ENCODE assay signal across 13 cellular contexts in genomic region chr10:123021517-123021916, GRCh38. TPM values are rescaled to one million over a fixed set of nuclear protein-coding genes. Genes with fewer than 3 reads are reported as not detected.
DNase-seq lines count a peak whose midpoint lies in the region; ATAC-seq and TF ChIP-seq lines count a peak whose summit lies in the region.
"Had no signal": no experiment of that assay in that cellular context is flagged by ENCODE, and none has a peak within 500 bp of the region (broad histone marks: within the 10 kb centered on the region; RNA-seq: fewer than 3 reads in every experiment).

No MANE protein-coding gene starts in this region.

- WGBS in H9 (ENCODE audit: extremely low coverage, insufficient read length, low lambda C conversion rate): 100% methylated on average over 1 of the region's 3 CpGs

- H2BK15ac ChIP-seq in H9 (ENCODE audit: low read depth, low read length): no peak overlapping the region

- no peaks in the 10 kb centered on the region for H3K23me2 ChIP-seq in H9 (ENCODE audit: insufficient read length, low read depth, low read length, poor library complexity, severe bottlenecking)

- H2AK5ac ChIP-seq in H9 (ENCODE audit: insufficient read length, low read length): no peak overlapping the region

- no peak overlapping the region for H3K4me3 Mint-ChIP-seq in H9
- no peak overlapping the region for H3K4me3 Mint-ChIP-seq in activated naive CD8-positive, alpha-beta T cell treated with anti-CD3 and anti-CD28 coated beads for 36 hours
- H3K4me3 Mint-ChIP-seq: activated CD8-positive, alpha-beta memory T cell treated with anti-CD3 and anti-CD28 coated beads, Interleukin-2, amount 10 ng/mL, durations not matched to agents 7 days and 5 days; effector memory CD8-positive, alpha-beta T cell; memory B cell had no signal

- H3K79me2 ChIP-seq in H9 (ENCODE audit: insufficient read depth, low read length): no peaks in the 10 kb centered on the region

- H3K36me3 Mint-ChIP-seq in H9 (ENCODE audit: insufficient read depth in 1 of 3, low read depth in 3 of 3): peaks cover under 1 to 9% (median 2%) of the 10 kb centered on the region in 3 experiments; a peak in 4 of 7 replicates
- peaks cover 4% of the 10 kb centered on the region for H3K36me3 Mint-ChIP-seq in activated naive CD8-positive, alpha-beta T cell treated with anti-CD3 and anti-CD28 coated beads for 36 hours
- H3K36me3 Mint-ChIP-seq: activated CD8-positive, alpha-beta memory T cell treated with anti-CD3 and anti-CD28 coated beads, Interleukin-2, amount 10 ng/mL, durations not matched to agents 7 days and 5 days had no signal

- H3K4me2 ChIP-seq in H9 (ENCODE audit: insufficient read depth, insufficient read length, low read length): no peak overlapping the region

- H4K20me1 ChIP-seq in H9 (ENCODE audit: control insufficient read depth, insufficient read depth, insufficient read length): no peaks in the 10 kb centered on the region

- no peaks in the 10 kb centered on the region for H3K36me3 ChIP-seq in RWPE2 (ENCODE audit: low read depth)
- H3K36me3 ChIP-seq: vagina had no signal

- H3K4me3 ChIP-seq in RWPE2 (ENCODE audit: severe bottlenecking) (no peak overlapping the region), foreskin fibroblast (ENCODE audit: low read depth in 1 of 2, low read length in 2 of 2) (no peak overlapping the region)
- H3K4me3 ChIP-seq: vagina had no signal

- peaks cover 4 to 11% of the 10 kb centered on the region in 2 experiments; a peak in 3 of 5 replicates for H3K9me3 Mint-ChIP-seq in H9
- H3K9me3 Mint-ChIP-seq in activated naive CD8-positive, alpha-beta T cell treated with anti-CD3 and anti-CD28 coated beads for 36 hours: no peaks in the 10 kb centered on the region
- H3K9me3 Mint-ChIP-seq: effector memory CD8-positive, alpha-beta T cell; memory B cell had no signal

- no peak overlapping the region for H2BK20ac ChIP-seq in H9 (ENCODE audit: low read depth, low read length, poor library complexity, severe bottlenecking)

- H3K4me1 ChIP-seq in H9 (ENCODE audit: insufficient read depth, low read length) (peaks cover 11% of the 10 kb centered on the region), RWPE2 (ENCODE audit: insufficient read depth, poor library complexity, severe bottlenecking) (no peaks in the 10 kb centered on the region)

- H3K56ac ChIP-seq in H9 (ENCODE audit: insufficient read length, low read depth, low read length): no peak overlapping the region

- no peak overlapping the region for H2BK120ac ChIP-seq in H9 (ENCODE audit: low read depth, low read length, poor library complexity, severe bottlenecking)

- H3K27ac ChIP-seq in H9 (ENCODE audit: insufficient read length, low read depth, low read length) (no peak overlapping the region), RWPE2 (ENCODE audit: poor library complexity, severe bottlenecking) (no peak overlapping the region)
- H3K27ac ChIP-seq: vagina had no signal

- no peak overlapping the region for H3K14ac ChIP-seq in H9 (ENCODE audit: insufficient read depth, low read length)

- H2BK12ac ChIP-seq in H9 (ENCODE audit: insufficient read length, low read depth, low read length): no peak overlapping the region

- H3K18ac ChIP-seq in H9 (ENCODE audit: insufficient read length, low read depth, low read length): no peak overlapping the region

- no peak overlapping the region for H3K23ac ChIP-seq in H9 (ENCODE audit: insufficient read length, low read depth, low read length)

- no peak overlapping the region for H4K8ac ChIP-seq in H9 (replicated peaks; ENCODE audit: insufficient read length, low read depth, low read length)

- H3K4ac ChIP-seq in H9 (ENCODE audit: low read depth, low read length): no peak overlapping the region

- H4K91ac ChIP-seq in H9 (ENCODE audit: insufficient read length, low read depth, low read length): no peak overlapping the region

- no peaks in the 10 kb centered on the region for H3K79me1 ChIP-seq in H9 (ENCODE audit: insufficient read depth, low read depth, low read length, poor library complexity, severe bottlenecking)

- peaks cover 64 to 72% of the 10 kb centered on the region in 2 experiments for H3K4me1 Mint-ChIP-seq in H9
- H3K4me1 Mint-ChIP-seq in activated naive CD8-positive, alpha-beta T cell treated with anti-CD3 and anti-CD28 coated beads for 36 hours: peaks cover 5% of the 10 kb centered on the region

- H3K27me3 Mint-ChIP-seq in H9 (ENCODE audit: low read depth): no peaks in the 10 kb centered on the region; the same call in 1 of the 2 replicates
- no peaks in the 10 kb centered on the region for H3K27me3 Mint-ChIP-seq in activated naive CD8-positive, alpha-beta T cell treated with anti-CD3 and anti-CD28 coated beads for 36 hours
- H3K27me3 Mint-ChIP-seq: activated CD8-positive, alpha-beta memory T cell treated with anti-CD3 and anti-CD28 coated beads, Interleukin-2, amount 10 ng/mL, durations not matched to agents 7 days and 5 days; effector memory CD8-positive, alpha-beta T cell; memory B cell had no signal

- no peak overlapping the region for H3K27ac Mint-ChIP-seq in H9
- no peak overlapping the region for H3K27ac Mint-ChIP-seq in activated naive CD8-positive, alpha-beta T cell treated with anti-CD3 and anti-CD28 coated beads for 36 hours
- H3K27ac Mint-ChIP-seq: activated CD8-positive, alpha-beta memory T cell treated with anti-CD3 and anti-CD28 coated beads, Interleukin-2, amount 10 ng/mL, durations not matched to agents 7 days and 5 days; effector memory CD8-positive, alpha-beta T cell; memory B cell had no signal

- no peak for ATAC-seq in RWPE2 (ENCODE audit: low read depth)
- ATAC-seq: activated CD8-positive, alpha-beta memory T cell treated with anti-CD3 and anti-CD28 coated beads, Interleukin-2, amount 10 ng/mL, durations not matched to agents 7 days and 5 days; effector memory CD8-positive, alpha-beta T cell had no signal

- H3K27me3 ChIP-seq in H9 (ENCODE audit: insufficient read depth, low read length) (no peaks in the 10 kb centered on the region; the same call in 1 of the 2 replicates), RWPE2 (ENCODE audit: insufficient read depth, poor library complexity, severe bottlenecking) (no peaks in the 10 kb centered on the region)
- H3K27me3 ChIP-seq: vagina had no signal

- H4K5ac ChIP-seq in H9 (ENCODE audit: insufficient read length, low read depth, low read length): no peak overlapping the region

- no peaks in the 10 kb centered on the region for H3K9me3 ChIP-seq in H9 (ENCODE audit: control insufficient read depth, low read depth, low read length)
- no peaks in the 10 kb centered on the region for H3K9me3 ChIP-seq in RWPE2 (ENCODE audit: severe bottlenecking)
- H3K9me3 ChIP-seq: vagina had no signal

- H3K9ac ChIP-seq in H9 (ENCODE audit: extremely low read depth, insufficient read length, low read length): no peak overlapping the region

- no peak overlapping the region for H2AFZ ChIP-seq in H9 (ENCODE audit: low read length)

- TF ChIP-seq CTCF in H9 (conservative IDR thresholded peaks at IDR 0.05): peak; percentile 60
- TF ChIP-seq CTCF in RWPE2 (IDR thresholded peaks at IDR 0.05; ENCODE audit: poor library complexity, severe bottlenecking): peak; percentile 53
- TF ChIP-seq CTCF in foreskin fibroblast (IDR thresholded peaks at IDR 0.05; ENCODE audit: low read depth, low read length): peak; percentile 22

- peak; percentile 11 to 29 for DNase-seq in AML-193 (lab: John Stamatoyannopoulos, UW)
- no peak for DNase-seq in H9
- DNase-seq in RWPE2 (ENCODE audit: low spot score): no peak
- DNase-seq in foreskin fibroblast: peak in 1 of 2 donors; percentile 31
- DNase-seq in cerebellum (ENCODE audit: low spot score): no peak
- DNase-seq in stimulated activated CD4-positive, alpha-beta T cell treated with anti-CD3 and anti-CD28 coated beads, Interleukin-1b, Interleukin-23, amount 100 ng/mL, for 48 hours: no peak
- no peak for DNase-seq in cortex of kidney (lab: John Stamatoyannopoulos, UW)
- no peak for DNase-seq in activated naive CD8-positive, alpha-beta T cell treated with anti-CD3 and anti-CD28 coated beads for 36 hours
- DNase-seq: activated CD8-positive, alpha-beta memory T cell treated with anti-CD3 and anti-CD28 coated beads, Interleukin-2, amount 10 ng/mL, durations not matched to agents 7 days and 5 days; effector memory CD8-positive, alpha-beta T cell; stimulated activated CD4-positive, alpha-beta T cell treated with anti-CD3 and anti-CD28 coated beads, Interleukin-4, amount 100 ng/mL, for 24 hours had no signal

- H3T11ph ChIP-seq in H9 (ENCODE audit: low read length): no peak overlapping the region

- no peak overlapping the region for H2BK5ac ChIP-seq in H9 (ENCODE audit: insufficient read length, low read length)

RNA-seq across cellular contexts. Expression of gene ACADSB, which starts 12.7 kb away (rescaled TPM):
- 31.1 and 35.1 TPM in 2 replicates for total RNA-seq in H9 (2021)
- 16.9 TPM for total RNA-seq in cerebellum
- 10 to 100 TPM; 23.3 to 25.1 TPM for total RNA-seq in activated naive CD8-positive, alpha-beta T cell treated with anti-CD3 and anti-CD28 coated beads for 36 hours

RNA-seq across cellular contexts. Expression of gene IKZF5, which starts 12.9 kb away (rescaled TPM):
- total RNA-seq in H9 (2021) (12.5 and 14.3 TPM in 2 replicates), cerebellum (12.1 TPM)
- 10 to 100 TPM; 16.6 to 19.7 TPM for total RNA-seq in activated naive CD8-positive, alpha-beta T cell treated with anti-CD3 and anti-CD28 coated beads for 36 hours

RNA-seq across cellular contexts. Expression of gene PSTK, which starts 41.3 kb away (rescaled TPM):
- 8.0 and 8.7 TPM in 2 replicates for total RNA-seq in H9 (2021)
- total RNA-seq in cerebellum: 8.4 TPM
- 1 to 10 TPM; 6.0 to 7.3 TPM for total RNA-seq in activated naive CD8-positive, alpha-beta T cell treated with anti-CD3 and anti-CD28 coated beads for 36 hours

Comparison
In these comparisons a context has a peak if more than half of its experiments do, and no peak if none do; other contexts are left out.
1. DNase-seq: peak in AML-193 (2 of 2); none in H9 (single experiment), RWPE2 (single experiment), cerebellum (single experiment), stimulated activated CD4-positive, alpha-beta T cell treated with anti-CD3 and anti-CD28 coated beads, Interleukin-1b, Interleukin-23, amount 100 ng/mL, for 48 hours (single experiment), cortex of kidney (single experiment) and activated naive CD8-positive, alpha-beta T cell treated with anti-CD3 and anti-CD28 coated beads for 36 hours (single experiment).
2. Peak in every context shown above with its lines, with median percentiles within 50 percentile points of each other: CTCF ChIP-seq.